Comparison of ENCODE assay signal across 16 cellular contexts in genomic region chrX:34624416-34624815, GRCh38. TPM values are rescaled to one million over a fixed set of nuclear protein-coding genes. Genes with fewer than 3 reads are reported as not detected.
A peak's percentile ranks its signal among the peaks of the same experiment; 100 is the strongest.
DNase-seq lines count a peak whose midpoint lies in the region; ATAC-seq, FAIRE-seq and TF ChIP-seq lines count a peak whose summit lies in the region.
"Had no signal": no experiment of that assay in that cellular context is flagged by ENCODE, and none has a peak within 500 bp of the region (broad histone marks: within the 10 kb centered on the region; RNA-seq: fewer than 3 reads in every experiment).

No MANE protein-coding gene starts in this region.

- H3K4me1 ChIP-seq in A549 = no peaks in the 10 kb centered on the region
- H3K4me1 ChIP-seq in fibroblast of lung (ENCODE audit: control insufficient read depth, extremely low read depth, insufficient read depth, low read length) = no peaks in the 10 kb centered on the region

- H3K27me3 ChIP-seq in fibroblast of lung (ENCODE audit: control insufficient read depth, insufficient read depth, low read length) = no peaks in the 10 kb centered on the region

- no peaks in the 10 kb centered on the region for H3K27me3 Mint-ChIP-seq in naive thymus-derived CD8-positive, alpha-beta T cell

- ATAC-seq in A549 = no peak
- ATAC-seq in naive thymus-derived CD8-positive, alpha-beta T cell = no peak
- ATAC-seq: Panc1 had no signal

- H2AFZ ChIP-seq in fibroblast of lung (ENCODE audit: low read length) = no peak overlapping the region

- H3K9me3 Mint-ChIP-seq in naive thymus-derived CD8-positive, alpha-beta T cell = no peaks in the 10 kb centered on the region

- H3K9me3 ChIP-seq in A549 (no peaks in the 10 kb centered on the region), fibroblast of lung (ENCODE audit: control insufficient read depth, insufficient read depth, low read depth, low read length) (no peaks in the 10 kb centered on the region)

- no peak for TF ChIP-seq EP300 in A549 (IDR thresholded peaks at IDR 0.05)

- H3K27ac Mint-ChIP-seq in naive thymus-derived CD8-positive, alpha-beta T cell = no peak overlapping the region

- TF ChIP-seq CTCF in A549 (IDR thresholded peaks at IDR 0.05) = no peak
- no peak for TF ChIP-seq CTCF in fibroblast of lung (conservative IDR thresholded peaks at IDR 0.05 in 1 of 2, IDR thresholded peaks at IDR 0.05 in 1 of 2; ENCODE audit: low read depth in 1 of 2, low read length in 2 of 2)

- DNase-seq in A549 (ENCODE audit: low read depth in 1 of 2, low spot score in 1 of 2) (no peak), RPMI7951 (ENCODE audit: low read depth) (peak; percentile 11), fibroblast of lung (ENCODE audit: low read depth in 2 of 2) (peak; percentile 1 to 47), medulla oblongata (ENCODE audit: extremely low spot score) (peak; percentile 24), NCI-H1694 (lab: John Stamatoyannopoulos, UW) (no peak)
- no peak for DNase-seq in naive thymus-derived CD8-positive, alpha-beta T cell
- no peak for DNase-seq in stimulated activated CD4-positive, alpha-beta T cell treated with anti-CD3 and anti-CD28 coated beads, Interleukin-1b, Interleukin-23, amount 100 ng/mL, for 48 hours
- DNase-seq: DMS 273 treated with DMSO at 0.1 percent for 48 hours, KBM-7, NCI-H1417 treated with DMSO at 0.1 percent for 48 hours, NCI-H2081, NCI-H510A treated with DMSO at 0.1 percent for 48 hours, SHP77 had no signal

- POLR2A ChIA-PET in A549 (lab: Yijun Ruan, JAX) = no interaction called here
- POLR2A ChIA-PET in naive thymus-derived CD8-positive, alpha-beta T cell (lab: Charles Lee) = no interaction called here

- CTCF ChIA-PET in A549 (lab: Yijun Ruan, JAX) = no interaction called here

- no peaks in the 10 kb centered on the region for H4K20me1 ChIP-seq in fibroblast of lung (ENCODE audit: control insufficient read depth, extremely low read depth, insufficient read depth, low read length)

- H3K4me3 ChIP-seq in A549 (no peak overlapping the region), fibroblast of lung (replicated peaks in 1 of 4; ENCODE audit: control extremely low read depth in 1 of 4, insufficient read depth in 1 of 4, low read depth in 3 of 4, low read length in 4 of 4) (no peak overlapping the region)

- H3K36me3 Mint-ChIP-seq in naive thymus-derived CD8-positive, alpha-beta T cell = no peaks in the 10 kb centered on the region

- TF ChIP-seq POLR2A in A549 (IDR thresholded peaks at IDR 0.05; ENCODE audit: low read length) = no peak

- no peak overlapping the region for H3K9ac ChIP-seq in fibroblast of lung (ENCODE audit: insufficient read depth, low read length)

- no peaks in the 10 kb centered on the region for H3K79me2 ChIP-seq in fibroblast of lung (ENCODE audit: control insufficient read depth, insufficient read depth, low read length)

- FAIRE-seq in A549 (lab: Jason Lieb, UNC) = peak; percentile 7
- FAIRE-seq: GM12892 had no signal

- WGBS in A549 (ENCODE audit: missing lambda C conversion rate) = 2% methylated on average over 2 of the region's 2 CpGs

- no peak overlapping the region for H3K27ac ChIP-seq in A549
- H3K27ac ChIP-seq in fibroblast of lung (ENCODE audit: insufficient read depth, low read length) = no peak overlapping the region
- H3K27ac ChIP-seq: C4-2B had no signal

- H3K4me1 Mint-ChIP-seq in naive thymus-derived CD8-positive, alpha-beta T cell = no peaks in the 10 kb centered on the region

- no peaks in the 10 kb centered on the region for H3K36me3 ChIP-seq in fibroblast of lung (ENCODE audit: control insufficient read depth, insufficient read depth, low read length)

- no peak for TF ChIP-seq RAD21 in A549 (conservative IDR thresholded peaks at IDR 0.05 in 1 of 2, IDR thresholded peaks at IDR 0.05 in 1 of 2)

- no peak overlapping the region for H3K4me2 ChIP-seq in A549
- no peak overlapping the region for H3K4me2 ChIP-seq in fibroblast of lung (ENCODE audit: extremely low read depth, insufficient read depth, low read length)

- no peak overlapping the region for H3K4me3 Mint-ChIP-seq in naive thymus-derived CD8-positive, alpha-beta T cell

TF ChIP-seq in A549, 52 proteins besides CTCF, POLR2A, EP300 and RAD21:
- TF ChIP-seq HOXB13 (CRISPR knock-in tag; IDR thresholded peaks at IDR 0.05; ENCODE audit: low read depth) (no peak), TP53 (CRISPR knock-in tag; IDR thresholded peaks at IDR 0.05) (no peak), ESRRA (IDR thresholded peaks at IDR 0.05; ENCODE audit: borderline replicate concordance, low read length) (no peak)
TF ChIP-seq in A549: peak in this region for 0.

RNA-seq across cellular contexts. Expression of gene TMEM47, which starts 32.7 kb away (rescaled TPM):
- polyA plus RNA-seq in A549 (2011; rRNA removed) = 1.4 and 1.5 TPM in 2 replicates
- polyA plus RNA-seq in A549 (2012; cell fraction: cytosol; rRNA removed) = 0.12 and 0.19 TPM in 2 replicates
- polyA plus RNA-seq in A549 (2012; cell fraction: nucleus; rRNA removed) = 0.10 and 0.11 TPM in 2 replicates
- polyA plus RNA-seq in A549 (2017; fragmentation: RNase III; extraction: RNeasy Plus Mini Kit Qiagen cat#74134 plus additional on column Dnase treatment) = 0.42 to 0.74 TPM (median 0.56 TPM) in 3 replicates
- polyA minus RNA-seq in A549 (2011; rRNA and poly(A)+ RNA removed) = 0.44 and 0.79 TPM in 2 replicates
- 19.6 and 23.9 TPM in 2 replicates for total RNA-seq in RPMI7951 (2014; rRNA removed; shearing (Covaris generic))
- 62.4 and 128 TPM in 2 replicates for total RNA-seq in fibroblast of lung
- 83.7 and 240 TPM in 2 replicates for polyA plus RNA-seq in fibroblast of lung
- 46.4 and 135 TPM in 2 replicates for polyA plus RNA-seq in fibroblast of lung (2012)
- polyA minus RNA-seq in fibroblast of lung (ENCODE audit: low replicate concordance) = 12.9 and 43.4 TPM in 2 replicates
- total RNA-seq in naive thymus-derived CD8-positive, alpha-beta T cell = not detected
- polyA plus RNA-seq in naive thymus-derived CD8-positive, alpha-beta T cell = not detected

Comparison
In these comparisons a context has a peak if more than half of its experiments do, and no peak if none do; other contexts are left out.
1. DNase-seq: peak in RPMI7951 (single experiment), fibroblast of lung (2 of 2) and medulla oblongata (single experiment); none in A549 (0 of 2), naive thymus-derived CD8-positive, alpha-beta T cell (0 of 10), NCI-H1694 (single experiment) and stimulated activated CD4-positive, alpha-beta T cell treated with anti-CD3 and anti-CD28 coated beads, Interleukin-1b, Interleukin-23, amount 100 ng/mL, for 48 hours (single experiment).
2. RNA of gene TMEM47, which starts 32.7 kb away (total RNA-seq): 62.4 to 128 TPM in fibroblast of lung and 19.6 to 23.9 TPM in RPMI7951; not detected in naive thymus-derived CD8-positive, alpha-beta T cell; every median in the first group is over 10 times any median in the second.